1 cellular context compared by ENCODE assay signal in genomic region chr11:77244277-77245014, GRCh38.
TF ChIP-seq lines count a peak whose summit lies in the region.

No MANE protein-coding gene starts in this region.

TF ChIP-seq in SK-N-SH treated with all-trans-retinoic acid at 6 μM for 48 hours, 23 proteins besides CTCF, POLR2A, EP300 and RAD21 (continued from another document):
- TF ChIP-seq POU6F1 (CRISPR knock-in tag; IDR thresholded peaks at IDR 0.05; ENCODE audit: borderline replicate concordance, low read depth), result no peak; the same call in 1 of the 2 replicates
- TF ChIP-seq PPARA (CRISPR knock-in tag; IDR thresholded peaks at IDR 0.05; ENCODE audit: borderline replicate concordance), result no peak
- no peak for TF ChIP-seq SNAI2 (CRISPR knock-in tag; IDR thresholded peaks at IDR 0.05)
- peak; percentile 65; the same call in 1 of the 2 replicates for TF ChIP-seq TOX (CRISPR knock-in tag; IDR thresholded peaks at IDR 0.05; ENCODE audit: borderline replicate concordance)
- TF ChIP-seq ZFP3 (CRISPR knock-in tag; IDR thresholded peaks at IDR 0.05), result 0 out of 2 replicates have a peak, but pooled peaks have one; percentile 48
- 0 out of 2 replicates have a peak, but pooled peaks have one; percentile 44 for TF ChIP-seq ZC3H10 (CRISPR knock-in tag; IDR thresholded peaks at IDR 0.05)
- TF ChIP-seq, protein P1, sequence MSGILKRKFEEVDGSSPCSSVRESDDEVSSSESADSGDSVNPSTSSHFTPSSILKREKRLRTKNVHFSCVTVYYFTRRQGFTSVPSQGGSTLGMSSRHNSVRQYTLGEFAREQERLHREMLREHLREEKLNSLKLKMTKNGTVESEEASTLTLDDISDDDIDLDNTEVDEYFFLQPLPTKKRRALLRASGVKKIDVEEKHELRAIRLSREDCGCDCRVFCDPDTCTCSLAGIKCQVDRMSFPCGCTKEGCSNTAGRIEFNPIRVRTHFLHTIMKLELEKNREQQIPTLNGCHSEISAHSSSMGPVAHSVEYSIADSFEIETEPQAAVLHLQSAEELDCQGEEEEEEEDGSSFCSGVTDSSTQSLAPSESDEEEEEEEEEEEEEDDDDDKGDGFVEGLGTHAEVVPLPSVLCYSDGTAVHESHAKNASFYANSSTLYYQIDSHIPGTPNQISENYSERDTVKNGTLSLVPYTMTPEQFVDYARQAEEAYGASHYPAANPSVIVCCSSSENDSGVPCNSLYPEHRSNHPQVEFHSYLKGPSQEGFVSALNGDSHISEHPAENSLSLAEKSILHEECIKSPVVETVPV (CRISPR knock-in tag; IDR thresholded peaks at IDR 0.05), result no peak
- TF ChIP-seq ZNF565 (CRISPR knock-in tag; conservative IDR thresholded peaks at IDR 0.05; ENCODE audit: low read depth), result no peak
- no peak for TF ChIP-seq CSDC2 (CRISPR knock-in tag; IDR thresholded peaks at IDR 0.05)
- TF ChIP-seq TCF4 (CRISPR knock-in tag; IDR thresholded peaks at IDR 0.05; ENCODE audit: borderline replicate concordance), result no peak
- TF ChIP-seq, protein P2, sequence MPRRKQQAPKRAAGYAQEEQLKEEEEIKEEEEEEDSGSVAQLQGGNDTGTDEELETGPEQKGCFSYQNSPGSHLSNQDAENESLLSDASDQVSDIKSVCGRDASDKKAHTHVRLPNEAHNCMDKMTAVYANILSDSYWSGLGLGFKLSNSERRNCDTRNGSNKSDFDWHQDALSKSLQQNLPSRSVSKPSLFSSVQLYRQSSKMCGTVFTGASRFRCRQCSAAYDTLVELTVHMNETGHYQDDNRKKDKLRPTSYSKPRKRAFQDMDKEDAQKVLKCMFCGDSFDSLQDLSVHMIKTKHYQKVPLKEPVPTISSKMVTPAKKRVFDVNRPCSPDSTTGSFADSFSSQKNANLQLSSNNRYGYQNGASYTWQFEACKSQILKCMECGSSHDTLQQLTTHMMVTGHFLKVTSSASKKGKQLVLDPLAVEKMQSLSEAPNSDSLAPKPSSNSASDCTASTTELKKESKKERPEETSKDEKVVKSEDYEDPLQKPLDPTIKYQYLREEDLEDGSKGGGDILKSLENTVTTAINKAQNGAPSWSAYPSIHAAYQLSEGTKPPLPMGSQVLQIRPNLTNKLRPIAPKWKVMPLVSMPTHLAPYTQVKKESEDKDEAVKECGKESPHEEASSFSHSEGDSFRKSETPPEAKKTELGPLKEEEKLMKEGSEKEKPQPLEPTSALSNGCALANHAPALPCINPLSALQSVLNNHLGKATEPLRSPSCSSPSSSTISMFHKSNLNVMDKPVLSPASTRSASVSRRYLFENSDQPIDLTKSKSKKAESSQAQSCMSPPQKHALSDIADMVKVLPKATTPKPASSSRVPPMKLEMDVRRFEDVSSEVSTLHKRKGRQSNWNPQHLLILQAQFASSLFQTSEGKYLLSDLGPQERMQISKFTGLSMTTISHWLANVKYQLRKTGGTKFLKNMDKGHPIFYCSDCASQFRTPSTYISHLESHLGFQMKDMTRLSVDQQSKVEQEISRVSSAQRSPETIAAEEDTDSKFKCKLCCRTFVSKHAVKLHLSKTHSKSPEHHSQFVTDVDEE (CRISPR knock-in tag; IDR thresholded peaks at IDR 0.05), result no peak
- TF ChIP-seq, protein P3, sequence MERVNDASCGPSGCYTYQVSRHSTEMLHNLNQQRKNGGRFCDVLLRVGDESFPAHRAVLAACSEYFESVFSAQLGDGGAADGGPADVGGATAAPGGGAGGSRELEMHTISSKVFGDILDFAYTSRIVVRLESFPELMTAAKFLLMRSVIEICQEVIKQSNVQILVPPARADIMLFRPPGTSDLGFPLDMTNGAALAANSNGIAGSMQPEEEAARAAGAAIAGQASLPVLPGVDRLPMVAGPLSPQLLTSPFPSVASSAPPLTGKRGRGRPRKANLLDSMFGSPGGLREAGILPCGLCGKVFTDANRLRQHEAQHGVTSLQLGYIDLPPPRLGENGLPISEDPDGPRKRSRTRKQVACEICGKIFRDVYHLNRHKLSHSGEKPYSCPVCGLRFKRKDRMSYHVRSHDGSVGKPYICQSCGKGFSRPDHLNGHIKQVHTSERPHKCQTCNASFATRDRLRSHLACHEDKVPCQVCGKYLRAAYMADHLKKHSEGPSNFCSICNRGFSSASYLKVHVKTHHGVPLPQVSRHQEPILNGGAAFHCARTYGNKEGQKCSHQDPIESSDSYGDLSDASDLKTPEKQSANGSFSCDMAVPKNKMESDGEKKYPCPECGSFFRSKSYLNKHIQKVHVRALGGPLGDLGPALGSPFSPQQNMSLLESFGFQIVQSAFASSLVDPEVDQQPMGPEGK (CRISPR knock-in tag; IDR thresholded peaks at IDR 0.05; ENCODE audit: borderline replicate concordance), result no peak
TF ChIP-seq in SK-N-SH treated with all-trans-retinoic acid at 6 μM for 48 hours: peak in this region for 4.
